18 cellular contexts compared by ENCODE assay signal in the genomic region with DNA sequence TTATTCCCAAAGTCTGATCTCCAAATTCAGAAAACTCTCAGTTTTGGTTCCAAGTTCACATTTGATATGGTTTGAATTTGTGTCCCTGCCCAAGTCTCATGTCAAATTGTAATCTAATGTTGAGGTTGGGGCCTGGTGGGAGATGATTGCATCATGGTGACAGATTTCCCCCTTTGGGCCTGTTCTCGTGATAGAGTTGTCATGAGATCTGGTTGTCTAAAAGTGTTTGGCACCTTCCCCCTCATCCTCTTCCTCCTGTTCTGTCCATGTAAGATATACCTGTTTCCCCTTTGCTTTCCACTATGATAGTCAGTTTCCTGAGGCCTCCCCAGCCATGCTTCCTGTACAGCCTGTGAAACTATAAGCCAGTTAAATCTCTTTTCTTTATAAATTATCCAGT.
DNase-seq lines count a peak whose midpoint lies in the region; ATAC-seq, FAIRE-seq and TF ChIP-seq lines count a peak whose summit lies in the region.
"Had no signal": no experiment of that assay in that cellular context is flagged by ENCODE, and none has a peak within 500 bp of the region (broad histone marks: within the 10 kb centered on the region; RNA-seq: fewer than 3 reads in every experiment).

No MANE protein-coding gene starts in this region.

- in situ Hi-C loops in HepG2 (cut with HindIII; ENCODE audit: extremely low pct_ligation_motif_present, low pct_unique_long_range_greater_than_20kb), result no loop called here
- in situ Hi-C loops in brain microvascular endothelial cell (cut with HindIII; ENCODE audit: low pct_ligation_motif_present, low sequenced_read_pairs), result no loop called here

- ATAC-seq in HepG2, result no peak
- ATAC-seq in right lobe of liver, result no peak

- H3K4me3 Mint-ChIP-seq in endothelial cell (ENCODE audit: unreplicated experiment) (no peak overlapping the region), progenitor cell of endocrine pancreas (ENCODE audit: low read depth) (no peak overlapping the region)
- H3K4me3 Mint-ChIP-seq: B cell; CD4-positive, alpha-beta T cell; HFFc6 had no signal

- H3K27me3 Mint-ChIP-seq in endothelial cell (ENCODE audit: unreplicated experiment) (no peaks in the 10 kb centered on the region), progenitor cell of endocrine pancreas (no peaks in the 10 kb centered on the region)
- H3K27me3 Mint-ChIP-seq: CD4-positive, alpha-beta T cell had no signal

- H3K4me2 ChIP-seq in HepG2 (ENCODE audit: low read depth, low read length), result no peak overlapping the region

- H3K9me3 ChIP-seq in HepG2 (ENCODE audit: low read length) (no peaks in the 10 kb centered on the region), right lobe of liver (no peaks in the 10 kb centered on the region), colonic mucosa (no peaks in the 10 kb centered on the region)
- H3K9me3 ChIP-seq: HAP-1 had no signal

- H3K79me2 ChIP-seq in HepG2 (ENCODE audit: insufficient read depth, low read length), result no peaks in the 10 kb centered on the region

- no TSS peak for BruUV-seq in HepG2 (replicated peaks; lab: Mats Ljungman, UMichigan)

- intact Hi-C loops in HepG2 (cut with micrococcal nuclease; ENCODE audit: unreplicated experiment), result no loop called here
- intact Hi-C loops in right lobe of liver (cut with DNase I), result no loop called here
- intact Hi-C loops in colonic mucosa (cut with DNase I), result no loop called here

- no peak overlapping the region for H3K27ac ChIP-seq in HepG2 (ENCODE audit: extremely low read length, insufficient read depth, low read length)
- no peak overlapping the region for H3K27ac ChIP-seq in right lobe of liver
- no peak overlapping the region for H3K27ac ChIP-seq in colonic mucosa
- no peak overlapping the region for H3K27ac ChIP-seq in brain microvascular endothelial cell

- DNase-seq in HepG2 (ENCODE audit: low spot score) (no peak), right lobe of liver (no peak), OCI-M1 (lab: John Stamatoyannopoulos, UW) (peak; percentile 14), endothelial cell (ENCODE audit: low spot score) (no peak), progenitor cell of endocrine pancreas (ENCODE audit: low spot score, unreplicated experiment) (no peak), mucosa of gallbladder (ENCODE audit: low spot score) (no peak), colonic mucosa (no peak), brain microvascular endothelial cell (no peak)
- DNase-seq: C1 segment of cervical spinal cord; Calu3; CD4-positive, alpha-beta T cell; DMS 273 treated with DMSO at 0.1 percent for 48 hours; HFFc6 had no signal

- no peak for TF ChIP-seq CTCF in HepG2 (CRISPR knock-in tag; IDR thresholded peaks at IDR 0.05)
- TF ChIP-seq CTCF in right lobe of liver (IDR thresholded peaks at IDR 0.05), result no peak
- TF ChIP-seq CTCF in endothelial cell (IDR thresholded peaks at IDR 0.05; ENCODE audit: unreplicated experiment), result no peak
- TF ChIP-seq CTCF in progenitor cell of endocrine pancreas (IDR thresholded peaks at IDR 0.05; ENCODE audit: unreplicated experiment), result no peak
- no peak for TF ChIP-seq CTCF in colonic mucosa (IDR thresholded peaks at IDR 0.05)
- no peak for TF ChIP-seq CTCF in brain microvascular endothelial cell (IDR thresholded peaks at IDR 0.05; ENCODE audit: low read depth, low read length, missing control alignments)

- FAIRE-seq in HepG2 (lab: Jason Lieb, UNC), result no peak
- FAIRE-seq: A204.1, GM18507, HTR-8/SVneo had no signal

- no peak overlapping the region for H2AFZ ChIP-seq in HepG2 (ENCODE audit: low read length)

- no peaks in the 10 kb centered on the region for H3K27me3 ChIP-seq in HepG2 (ENCODE audit: control insufficient read depth in 1 of 2, insufficient read depth in 2 of 2, low read length in 2 of 2)
- H3K27me3 ChIP-seq in right lobe of liver, result no peaks in the 10 kb centered on the region
- H3K27me3 ChIP-seq in colonic mucosa, result no peaks in the 10 kb centered on the region
- H3K27me3 ChIP-seq in brain microvascular endothelial cell (replicated peaks), result no peaks in the 10 kb centered on the region

- H3K9ac ChIP-seq in HepG2 (ENCODE audit: insufficient read depth, low read depth, low read length) (no peak overlapping the region), colonic mucosa (ENCODE audit: low read depth in 2 of 2, low read length in 2 of 2) (no peak overlapping the region)

- TF ChIP-seq POLR2A in HepG2 (IDR thresholded peaks at IDR 0.05; ENCODE audit: insufficient read depth in 1 of 2, low read depth in 2 of 2, low read length in 2 of 2), result no peak
- no peak for TF ChIP-seq POLR2A in right lobe of liver (IDR thresholded peaks at IDR 0.05)

- no peaks in the 10 kb centered on the region for H3K9me3 Mint-ChIP-seq in endothelial cell (ENCODE audit: unreplicated experiment)
- peaks cover 14% of the 10 kb centered on the region for H3K9me3 Mint-ChIP-seq in progenitor cell of endocrine pancreas (ENCODE audit: low read depth)
- H3K9me3 Mint-ChIP-seq: CD4-positive, alpha-beta T cell; HFFc6 had no signal

- H3K36me3 ChIP-seq in HepG2 (replicated peaks in 1 of 2; ENCODE audit: control insufficient read depth in 1 of 2, insufficient read depth in 2 of 2, low read length in 2 of 2) (no peaks in the 10 kb centered on the region), right lobe of liver (no peaks in the 10 kb centered on the region), colonic mucosa (no peaks in the 10 kb centered on the region), brain microvascular endothelial cell (replicated peaks) (no peaks in the 10 kb centered on the region)
- H3K36me3 ChIP-seq: HAP-1 had no signal

- 7% methylated on average over 1 of the region's 1 CpG for WGBS in HepG2 (ENCODE audit: low lambda C conversion rate)
- WGBS in right lobe of liver (ENCODE audit: insufficient coverage, low coverage, low lambda C conversion rate, missing lambda C conversion rate), result 20% methylated on average over 1 of the region's 1 CpG

- CTCF ChIA-PET in HepG2 (lab: Yijun Ruan, JAX; ENCODE audit: low intra/inter-chr PET ratio, low total read pairs), result no interaction called here

- no peak for TF ChIP-seq RAD21 in HepG2 (CRISPR knock-in tag; IDR thresholded peaks at IDR 0.05)

- H3K4me1 Mint-ChIP-seq in endothelial cell (ENCODE audit: unreplicated experiment), result peaks cover 6% of the 10 kb centered on the region
- H3K4me1 Mint-ChIP-seq in progenitor cell of endocrine pancreas (ENCODE audit: low read depth), result peaks cover 1% of the 10 kb centered on the region
- H3K4me1 Mint-ChIP-seq: B cell had no signal

- H3K4me3 ChIP-seq in HepG2 (replicated peaks in 1 of 3; ENCODE audit: insufficient read depth in 1 of 3, low read depth in 2 of 3, low read length in 3 of 3), result no peak overlapping the region
- H3K4me3 ChIP-seq in right lobe of liver, result no peak overlapping the region
- H3K4me3 ChIP-seq in colonic mucosa, result no peak overlapping the region
- no peak overlapping the region for H3K4me3 ChIP-seq in brain microvascular endothelial cell (ENCODE audit: low read depth, low read length)
- H3K4me3 ChIP-seq: HAP-1 had no signal

- H3K27ac Mint-ChIP-seq in endothelial cell (ENCODE audit: unreplicated experiment) (peak overlapping the region; percentile 74), progenitor cell of endocrine pancreas (peak overlapping the region; percentile 34)
- H3K27ac Mint-ChIP-seq: B cell; CD4-positive, alpha-beta T cell; HFFc6 had no signal

- POLR2A ChIA-PET in HepG2 (lab: Yijun Ruan, JAX), result no interaction called here

- H3K36me3 Mint-ChIP-seq in endothelial cell (ENCODE audit: low read depth, unreplicated experiment), result no peaks in the 10 kb centered on the region
- H3K36me3 Mint-ChIP-seq in progenitor cell of endocrine pancreas (ENCODE audit: insufficient read depth), result no peaks in the 10 kb centered on the region

- no peak for TF ChIP-seq EP300 in HepG2 (IDR thresholded peaks at IDR 0.05; ENCODE audit: low read depth in 2 of 2, low read length in 2 of 2)
- no peak for TF ChIP-seq EP300 in HepG2 (CRISPR knock-in tag; IDR thresholded peaks at IDR 0.05; ENCODE audit: borderline replicate concordance)

- H3K4me1 ChIP-seq in HepG2 (ENCODE audit: insufficient read depth, low read length) (peaks cover 9% of the 10 kb centered on the region), right lobe of liver (no peaks in the 10 kb centered on the region), colonic mucosa (no peaks in the 10 kb centered on the region)
- H3K4me1 ChIP-seq: HAP-1 had no signal

- no peaks in the 10 kb centered on the region for H4K20me1 ChIP-seq in HepG2 (ENCODE audit: insufficient read depth, low read length)

TF ChIP-seq in HepG2, 621 proteins besides CTCF, POLR2A, EP300 and RAD21:
- TF ChIP-seq, protein P1, sequence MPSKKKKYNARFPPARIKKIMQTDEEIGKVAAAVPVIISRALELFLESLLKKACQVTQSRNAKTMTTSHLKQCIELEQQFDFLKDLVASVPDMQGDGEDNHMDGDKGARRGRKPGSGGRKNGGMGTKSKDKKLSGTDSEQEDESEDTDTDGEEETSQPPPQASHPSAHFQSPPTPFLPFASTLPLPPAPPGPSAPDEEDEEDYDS (CRISPR knock-in tag; IDR thresholded peaks at IDR 0.05), result no peak
- TF ChIP-seq ATF7 (IDR thresholded peaks at IDR 0.05), result peak; percentile 33; the same call in 1 of the 2 replicates
- TF ChIP-seq ATF7 (CRISPR knock-in tag; IDR thresholded peaks at IDR 0.05), result no peak
